Comparison of ENCODE assay signal across 17 cellular contexts in the genomic region with DNA sequence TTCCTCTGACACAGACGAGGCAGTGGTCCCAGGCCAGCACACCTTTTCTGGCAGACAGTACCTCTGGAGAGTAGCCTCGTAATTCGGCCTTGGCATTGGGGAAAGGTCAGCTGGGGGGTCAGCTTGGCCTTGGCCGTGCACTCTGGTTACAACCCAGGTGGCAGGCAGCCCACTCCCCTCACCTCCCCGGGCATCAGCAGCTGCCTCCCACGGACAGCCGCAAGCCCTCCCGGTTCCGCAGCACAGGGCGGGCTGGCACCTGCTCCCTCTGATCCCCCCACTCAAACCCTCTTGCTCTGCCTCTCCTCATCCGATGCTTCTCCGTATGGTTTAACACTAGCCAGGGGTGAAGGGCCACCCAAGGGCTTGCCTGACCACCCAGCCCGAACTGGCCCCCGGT. TPM values are rescaled to one million over a fixed set of nuclear protein-coding genes. Genes with fewer than 3 reads are reported as not detected.
DNase-seq lines count a peak whose midpoint lies in the region; ATAC-seq, FAIRE-seq and TF ChIP-seq lines count a peak whose summit lies in the region.
"Had no signal": no experiment of that assay in that cellular context is flagged by ENCODE, and none has a peak within 500 bp of the region (broad histone marks: within the 10 kb centered on the region; RNA-seq: fewer than 3 reads in every experiment).

No MANE protein-coding gene starts in this region.

- no peak overlapping the region for H4K8ac ChIP-seq in trophoblast cell (ENCODE audit: low read depth, low read length)

- H4K20me1 ChIP-seq in HepG2 (ENCODE audit: insufficient read depth, low read length), result no peaks in the 10 kb centered on the region

- no peak for TF ChIP-seq EP300 in HepG2 (IDR thresholded peaks at IDR 0.05; ENCODE audit: low read depth in 2 of 2, low read length in 2 of 2)
- TF ChIP-seq EP300 in HepG2 (CRISPR knock-in tag; IDR thresholded peaks at IDR 0.05; ENCODE audit: borderline replicate concordance), result no peak

- H3K9ac ChIP-seq in HepG2 (ENCODE audit: insufficient read depth, low read depth, low read length) (no peak overlapping the region), trophoblast cell (ENCODE audit: low read length) (no peak overlapping the region)
- H3K9ac ChIP-seq: BLaER1 had no signal

- no peak overlapping the region for H2BK120ac ChIP-seq in trophoblast cell (ENCODE audit: insufficient read depth, low read length, poor library complexity)

- no peak overlapping the region for H3K23ac ChIP-seq in trophoblast cell (ENCODE audit: low read length)

- intact Hi-C loops in HepG2 (cut with micrococcal nuclease; ENCODE audit: unreplicated experiment), result no loop called here

- 0 out of 2 replicates have a peak overlapping the region, but pooled peaks have one; percentile 45 for H3K27ac Mint-ChIP-seq in WTC11
- H3K27ac Mint-ChIP-seq: CD14-positive monocyte; CD4-positive, alpha-beta memory T cell; HFFc6 had no signal

- no peak overlapping the region for H2BK5ac ChIP-seq in trophoblast cell (ENCODE audit: low read depth, low read length, poor library complexity)

- no peaks in the 10 kb centered on the region for H3K4me1 Mint-ChIP-seq in WTC11

- H3K4me2 ChIP-seq in HepG2 (ENCODE audit: low read depth, low read length), result no peak overlapping the region
- H3K4me2 ChIP-seq in trophoblast cell (ENCODE audit: low read length), result no peak overlapping the region
- H3K4me2 ChIP-seq: A549, BLaER1 had no signal

- TF ChIP-seq CTCF in WTC11 (IDR thresholded peaks at IDR 0.05) (no peak), HepG2 (CRISPR knock-in tag; IDR thresholded peaks at IDR 0.05) (no peak)

- no peak overlapping the region for H3K4ac ChIP-seq in trophoblast cell (ENCODE audit: low read depth, low read length)

- no peak overlapping the region for H4K91ac ChIP-seq in trophoblast cell (ENCODE audit: low read depth, low read length)

- H3K4me3 ChIP-seq in HepG2 (replicated peaks in 1 of 3; ENCODE audit: insufficient read depth in 1 of 3, low read depth in 2 of 3, low read length in 3 of 3) (no peak overlapping the region), HAP-1 (no peak overlapping the region), trophoblast cell (ENCODE audit: low read depth, low read length) (no peak overlapping the region)
- H3K4me3 ChIP-seq: A549, BLaER1 had no signal

- no peaks in the 10 kb centered on the region for H3K9me3 Mint-ChIP-seq in WTC11
- H3K9me3 Mint-ChIP-seq: CD4-positive, alpha-beta memory T cell; HFFc6 had no signal

- no peak for TF ChIP-seq RAD21 in HepG2 (CRISPR knock-in tag; IDR thresholded peaks at IDR 0.05)

- H2AFZ ChIP-seq in HepG2 (ENCODE audit: low read length) (no peak overlapping the region), trophoblast cell (ENCODE audit: insufficient read depth, low read length, poor library complexity) (no peak overlapping the region)

- H3K79me2 ChIP-seq in HepG2 (ENCODE audit: insufficient read depth, low read length), result no peaks in the 10 kb centered on the region
- H3K79me2 ChIP-seq in trophoblast cell (ENCODE audit: control insufficient read depth, insufficient read depth, low read length, poor library complexity), result no peaks in the 10 kb centered on the region

- no peak overlapping the region for H2BK12ac ChIP-seq in trophoblast cell (ENCODE audit: low read length)

- DNase-seq in GM12892 (ENCODE audit: insufficient read length), result peak; percentile 4
- DNase-seq in WTC11 (ENCODE audit: low spot score), result no peak
- DNase-seq in HepG2 (ENCODE audit: low spot score), result no peak
- no peak for DNase-seq in urothelium cell line (ENCODE audit: low spot score)
- DNase-seq in HAP-1 (ENCODE audit: low spot score in 2 of 2), result no peak
- no peak for DNase-seq in trophoblast cell
- DNase-seq: CD4-positive, alpha-beta memory T cell; DMS153; DMS79; GDM1; HFFc6 had no signal

- no TSS peak for BruUV-seq in HepG2 (replicated peaks; lab: Mats Ljungman, UMichigan)

- H3K4me1 ChIP-seq in HepG2 (ENCODE audit: insufficient read depth, low read length) (no peaks in the 10 kb centered on the region), HAP-1 (no peaks in the 10 kb centered on the region), trophoblast cell (ENCODE audit: control insufficient read depth in 1 of 2, insufficient read depth in 2 of 2, low read length in 2 of 2) (peaks cover 2 to 4% of the 10 kb centered on the region in 2 experiments)
- H3K4me1 ChIP-seq: A549 had no signal

- H3K9me3 ChIP-seq in HepG2 (ENCODE audit: low read length) (no peaks in the 10 kb centered on the region), HAP-1 (no peaks in the 10 kb centered on the region), trophoblast cell (ENCODE audit: insufficient read depth, low read depth, low read length) (peaks cover 2% of the 10 kb centered on the region)
- H3K9me3 ChIP-seq: A549, BLaER1 had no signal

- no peaks in the 10 kb centered on the region for H3K27me3 Mint-ChIP-seq in WTC11 (ENCODE audit: low read depth)

- H3K14ac ChIP-seq in trophoblast cell (ENCODE audit: low read length), result no peak overlapping the region

- FAIRE-seq in GM12892 (lab: Jason Lieb, UNC) (no peak), HepG2 (lab: Jason Lieb, UNC) (no peak), urothelium cell line (lab: Jason Lieb, UNC) (peak; percentile 71)
- FAIRE-seq: A549 had no signal

- H3K27me3 ChIP-seq in HepG2 (ENCODE audit: control insufficient read depth in 1 of 2, insufficient read depth in 2 of 2, low read length in 2 of 2) (no peaks in the 10 kb centered on the region), HAP-1 (ENCODE audit: low read depth) (no peaks in the 10 kb centered on the region), trophoblast cell (ENCODE audit: insufficient read depth, low read length) (no peaks in the 10 kb centered on the region)
- H3K27me3 ChIP-seq: BLaER1 had no signal

- TF ChIP-seq POLR2A in GM12892 (IDR thresholded peaks at IDR 0.05; ENCODE audit: low read depth, low read length) (no peak), HepG2 (IDR thresholded peaks at IDR 0.05; ENCODE audit: insufficient read depth in 1 of 2, low read depth in 2 of 2, low read length in 2 of 2) (no peak)

- 97% methylated on average over 12 of the region's 14 CpGs for WGBS in HepG2 (ENCODE audit: low lambda C conversion rate)
- no CpG with 5 or more reads among the region's 14 CpGs for WGBS in trophoblast cell (ENCODE audit: extremely low coverage, insufficient coverage, insufficient read length)

- ATAC-seq in WTC11, result no peak
- ATAC-seq in HepG2, result no peak
- no peak for ATAC-seq in HG03378 (IDR thresholded peaks at IDR 0.05; ENCODE audit: unreplicated experiment)
- ATAC-seq: A549, HCT116 had no signal

- H2AK5ac ChIP-seq in trophoblast cell (ENCODE audit: low read length), result no peak overlapping the region

- H3K27ac ChIP-seq in HepG2 (ENCODE audit: extremely low read length, insufficient read depth, low read length), result no peak overlapping the region
- H3K27ac ChIP-seq in trophoblast cell (ENCODE audit: low read depth, low read length), result no peak overlapping the region
- H3K27ac ChIP-seq: 22Rv1, A549, BLaER1 had no signal

- H3K36me3 ChIP-seq in HepG2 (replicated peaks in 1 of 2; ENCODE audit: control insufficient read depth in 1 of 2, insufficient read depth in 2 of 2, low read length in 2 of 2), result peaks cover 25 to 71% of the 10 kb centered on the region in 2 experiments
- peaks cover 8% of the 10 kb centered on the region for H3K36me3 ChIP-seq in HAP-1 (replicated peaks)
- peaks cover 17 to 32% of the 10 kb centered on the region in 2 experiments for H3K36me3 ChIP-seq in trophoblast cell (ENCODE audit: control insufficient read depth in 1 of 2, insufficient read depth in 2 of 2, low read length in 2 of 2)

- peaks cover 33% of the 10 kb centered on the region for H3K36me3 Mint-ChIP-seq in WTC11
- H3K36me3 Mint-ChIP-seq: CD14-positive monocyte; CD4-positive, alpha-beta memory T cell had no signal

- POLR2A ChIA-PET in WTC11 (lab: Charles Lee), result no interaction called here
- POLR2A ChIA-PET in HepG2 (lab: Yijun Ruan, JAX), result no interaction called here

- no peak overlapping the region for H4K12ac ChIP-seq in trophoblast cell (ENCODE audit: low read depth, low read length)

- H3K4me3 Mint-ChIP-seq in WTC11, result no peak overlapping the region
- H3K4me3 Mint-ChIP-seq: CD14-positive monocyte; CD4-positive, alpha-beta memory T cell; HFFc6 had no signal

- no peak overlapping the region for H3K18ac ChIP-seq in trophoblast cell (ENCODE audit: low read length)

- in situ Hi-C loops in HepG2 (cut with HindIII; ENCODE audit: extremely low pct_ligation_motif_present, low pct_unique_long_range_greater_than_20kb), result no loop called here
- in situ Hi-C loops in HAP-1 (cut with MboI; ENCODE audit: low sequenced_read_pairs), result no loop called here

- no peaks in the 10 kb centered on the region for H3K79me1 ChIP-seq in trophoblast cell (ENCODE audit: low read length)

- CTCF ChIA-PET in WTC11 (lab: Charles Lee) (no interaction called here), HepG2 (lab: Yijun Ruan, JAX; ENCODE audit: low intra/inter-chr PET ratio, low total read pairs) (no interaction called here)

TF ChIP-seq in WTC11, 78 proteins besides CTCF, POLR2A, EP300 and RAD21 (continues in another document):
- no peak for TF ChIP-seq EMX1 (CRISPR knock-in tag; IDR thresholded peaks at IDR 0.05)

RNA-seq across cellular contexts. Expression of a gene that starts 50.6 kb away (rescaled TPM):
- polyA plus RNA-seq in GM12892 (2012; ENCODE audit: missing spikeins), result 0.45 TPM
- total RNA-seq in WTC11 (2021) (75.8 to 96.8 TPM (median 78.2 TPM) in 3 replicates), HepG2 (2016; rRNA removed; fragmentation: Illumina TruSeq; extraction: Trizol) (45.0 and 46.3 TPM in 2 replicates)
- total RNA-seq in HepG2 (2016; cell fraction: cytosol; rRNA removed; fragmentation: Illumina TruSeq; extraction: Trizol; ENCODE audit: low read depth), result 31.3 and 31.6 TPM in 2 replicates
- 41.0 and 43.4 TPM in 2 replicates for total RNA-seq in HepG2 (2016; cell fraction: insoluble cytoplasmic fraction; rRNA removed; fragmentation: Illumina TruSeq; extraction: Trizol)
- total RNA-seq in HepG2 (2016; cell fraction: membrane; rRNA removed; fragmentation: Illumina TruSeq; extraction: Trizol), result 47.9 and 52.9 TPM in 2 replicates
- 26.7 and 27.0 TPM in 2 replicates for total RNA-seq in HepG2 (2016; cell fraction: nucleus; rRNA removed; fragmentation: Illumina TruSeq; extraction: Trizol)
- polyA plus RNA-seq in HepG2 (2011; rRNA removed), result 65.0 and 69.4 TPM in 2 replicates
- 49.1 and 69.9 TPM in 2 replicates for polyA plus RNA-seq in HepG2 (2011; cell fraction: cytosol; rRNA removed)
- 98.9 and 143 TPM in 2 replicates for polyA plus RNA-seq in HepG2 (2011; cell fraction: nucleus; rRNA removed)
- polyA plus RNA-seq in HepG2 (2012), result 44.1 and 49.0 TPM in 2 replicates
- polyA plus RNA-seq in HepG2 (2016; cell fraction: cytosol; fragmentation: Illumina TruSeq; extraction: Trizol; ENCODE audit: low read depth), result 52.8 and 61.8 TPM in 2 replicates
- polyA plus RNA-seq in HepG2 (2016; cell fraction: insoluble cytoplasmic fraction; fragmentation: Illumina TruSeq; extraction: Trizol; ENCODE audit: low read depth), result 57.1 and 65.3 TPM in 2 replicates
- 66.9 and 70.7 TPM in 2 replicates for polyA plus RNA-seq in HepG2 (2016; cell fraction: membrane; fragmentation: Illumina TruSeq; extraction: Trizol; ENCODE audit: low read depth)
- polyA plus RNA-seq in HepG2 (2016; cell fraction: nucleus; fragmentation: Illumina TruSeq; extraction: Trizol; ENCODE audit: insufficient read depth, low read depth), result 60.4 and 66.8 TPM in 2 replicates
- 40.4 and 71.0 TPM in 2 replicates for polyA minus RNA-seq in HepG2 (2011; rRNA and poly(A)+ RNA removed; ENCODE audit: low replicate concordance)
- polyA minus RNA-seq in HepG2 (2011; cell fraction: cytosol; rRNA and poly(A)+ RNA removed), result 35.9 and 41.1 TPM in 2 replicates
- polyA minus RNA-seq in HepG2 (2011; cell fraction: nucleus; rRNA and poly(A)+ RNA removed), result 26.0 and 28.0 TPM in 2 replicates
- polyA plus RNA-seq in trophoblast cell (2013), result 23.0 and 24.1 TPM in 2 replicates
- total RNA-seq: CD4-positive, alpha-beta memory T cell had no signal
- polyA plus RNA-seq: CD14-positive monocyte; CD4-positive, alpha-beta memory T cell had no signal
